Comparison of ENCODE assay signal across 8 cellular contexts in the genomic region with DNA sequence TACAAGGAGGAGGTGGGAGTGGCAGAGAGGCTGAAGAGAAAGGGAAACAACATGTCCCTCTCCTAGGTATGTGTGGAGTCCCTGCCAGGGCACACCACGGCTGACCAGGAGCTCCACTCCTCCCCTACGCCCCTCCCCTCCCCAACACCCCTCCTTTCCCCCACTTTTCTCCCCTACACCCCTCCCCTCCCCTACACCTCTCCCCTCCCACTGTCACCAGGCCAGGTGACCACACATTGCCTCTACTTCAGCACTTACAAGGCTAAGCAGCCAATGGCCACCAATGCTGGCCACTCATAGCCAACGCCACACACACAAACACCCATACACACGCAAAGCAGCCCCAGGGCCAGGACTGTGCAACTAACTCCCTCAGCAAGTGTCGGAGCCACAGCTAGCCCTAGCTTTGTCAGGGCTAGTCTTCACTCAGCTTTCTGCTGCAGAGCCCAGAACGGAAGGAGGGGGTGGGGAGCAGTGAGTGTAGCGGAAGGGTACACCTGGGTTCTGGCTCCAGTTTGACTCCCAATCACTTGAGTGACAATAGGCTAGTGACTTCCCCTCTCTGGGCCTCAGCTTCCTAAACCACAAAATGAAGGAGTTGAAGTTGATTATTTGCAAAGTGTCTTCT. TPM values are rescaled to one million over a fixed set of nuclear protein-coding genes. Genes with fewer than 3 reads are reported as not detected.
DNase-seq lines count a peak whose midpoint lies in the region; ATAC-seq and TF ChIP-seq lines count a peak whose summit lies in the region.

No MANE protein-coding gene starts in this region.

- ATAC-seq in HG03520 (IDR thresholded peaks at IDR 0.05; ENCODE audit: unreplicated experiment) = no peak

- DNase-seq in KBM-7 (peak; percentile 96), left ventricle myocardium inferior (no peak), stomach (no peak), hypothalamus (lab: John Stamatoyannopoulos, UW) (no peak), islet precursor cell (no peak), NCI-H2227 (lab: John Stamatoyannopoulos, UW; ENCODE audit: unreplicated experiment) (no peak)
- DNase-seq in activated CD8-positive, alpha-beta memory T cell treated with anti-CD3 and anti-CD28 coated beads, Interleukin-2, amount 50 U/mL, for 4 hours = peak; percentile 55

- H3K27ac ChIP-seq in left ventricle myocardium inferior (replicated peaks) (peak overlapping the region; percentile 100), stomach (peak overlapping the region in 4 of 5 donors; percentile 36 to 92 (median 54))

- no peak for TF ChIP-seq EP300 in stomach (IDR thresholded peaks at IDR 0.05)

- peaks cover 100% of the 10 kb centered on the region for H3K4me1 ChIP-seq in left ventricle myocardium inferior
- H3K4me1 ChIP-seq in stomach = peaks cover 41 to 99% (median 71%) of the 10 kb centered on the region in 4 donors

- intact Hi-C loops in left ventricle myocardium inferior (cut with micrococcal nuclease) = no loop called here
- intact Hi-C loops in stomach (cut with DNase I; ENCODE audit: low total_unique reads) = no loop called here

- H3K9me3 ChIP-seq in left ventricle myocardium inferior (replicated peaks) = no peaks in the 10 kb centered on the region
- no peaks in the 10 kb centered on the region for H3K9me3 ChIP-seq in stomach

- TF ChIP-seq POLR2A in stomach (IDR thresholded peaks at IDR 0.05) = no peak

- TF ChIP-seq CTCF in left ventricle myocardium inferior (IDR thresholded peaks at IDR 0.05; ENCODE audit: borderline replicate concordance) (no peak), stomach (IDR thresholded peaks at IDR 0.05) (no peak)

- in situ Hi-C loops in KBM-7 (cut with MboI; ENCODE audit: low pct_unique_long_range_greater_than_20kb, low sequenced_read_pairs) = no loop called here

- H3K36me3 ChIP-seq in left ventricle myocardium inferior (no peaks in the 10 kb centered on the region), stomach (no peaks in the 10 kb centered on the region)

- WGBS in stomach, 5 donors = 45 to 71% (median 64%) methylated on average over 7 of the region's 7 CpGs

- H3K4me3 ChIP-seq in left ventricle myocardium inferior = peak overlapping the region; percentile 51
- H3K4me3 ChIP-seq in stomach = no peak overlapping the region

- H3K27me3 ChIP-seq in left ventricle myocardium inferior (ENCODE audit: low read depth) (no peaks in the 10 kb centered on the region), stomach (no peaks in the 10 kb centered on the region)

RNA-seq across cellular contexts. Expression of gene CAVIN1, which starts 8.2 kb away (rescaled TPM):
- total RNA-seq in left ventricle myocardium inferior (205 TPM), stomach (100 to 1,000 TPM in 3 of 5 donors, 10 to 100 TPM in 2; 75.2 to 244 (median 162) TPM)
- polyA plus RNA-seq in stomach = 100 to 1,000 TPM in 1 of 3 donors, 10 to 100 TPM in 2; 61.2 to 104 (median 94.2) TPM

RNA-seq across cellular contexts. Expression of gene STAT3, which starts 26.7 kb away (rescaled TPM):
- total RNA-seq in left ventricle myocardium inferior = 116 TPM
- total RNA-seq in stomach = 100 to 1,000 TPM in 4 of 5 donors, 10 to 100 TPM in 1; 70.4 to 207 (median 159) TPM
- 10 to 100 TPM; 31.3 to 46.6 (median 42.3) TPM for polyA plus RNA-seq in stomach

RNA-seq across cellular contexts. Expression of gene ATP6V0A1, which starts 43.8 kb away (rescaled TPM):
- total RNA-seq in left ventricle myocardium inferior (25.6 TPM), stomach (100 to 1,000 TPM in 3 of 5 donors, 10 to 100 TPM in 2; 61.7 to 435 (median 123) TPM)
- polyA plus RNA-seq in stomach = 10 to 100 TPM; 13.1 to 24.5 (median 13.2) TPM

Comparison
In these comparisons a context has a peak if more than half of its experiments do, and no peak if none do; other contexts are left out.
1. DNase-seq: peak in KBM-7 (single experiment) and activated CD8-positive, alpha-beta memory T cell treated with anti-CD3 and anti-CD28 coated beads, Interleukin-2, amount 50 U/mL, for 4 hours (single experiment); none in left ventricle myocardium inferior (single experiment), stomach (single experiment), hypothalamus (0 of 51), islet precursor cell (single experiment) and NCI-H2227 (single experiment).